ENCODE assay signal across 8 cellular contexts in the genomic region with DNA sequence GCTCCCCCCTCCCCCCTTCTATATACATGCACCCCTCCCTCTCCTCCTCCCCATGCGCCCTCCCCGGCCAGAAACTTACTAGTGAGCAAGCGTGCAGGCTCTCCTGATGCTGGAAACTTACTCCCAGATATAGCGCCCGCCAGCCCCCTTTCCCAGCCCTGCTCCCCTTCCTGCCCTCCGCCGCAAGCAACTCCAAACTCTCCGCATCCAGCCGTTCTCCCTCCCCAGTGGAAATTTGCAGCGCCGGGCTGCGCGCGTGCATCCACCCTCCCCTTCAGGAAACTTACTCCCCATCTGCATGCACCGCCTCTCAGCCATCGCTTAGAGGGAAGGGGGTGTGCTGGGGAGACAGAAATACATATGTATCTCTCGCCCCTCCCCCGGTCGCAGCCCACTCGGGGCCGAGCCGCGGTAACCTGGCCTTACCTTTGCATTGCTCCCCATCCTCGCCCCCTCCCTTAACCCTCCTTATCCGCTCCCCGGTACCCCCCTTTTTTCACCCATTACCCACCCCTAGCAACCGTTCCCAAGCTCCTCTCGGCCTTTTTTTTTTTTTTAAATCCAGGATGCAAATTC.
A peak's percentile ranks its signal among the peaks of the same experiment; 100 is the strongest.
DNase-seq lines count a peak whose midpoint lies in the region; ATAC-seq and TF ChIP-seq lines count a peak whose summit lies in the region.

A gene with protein sequence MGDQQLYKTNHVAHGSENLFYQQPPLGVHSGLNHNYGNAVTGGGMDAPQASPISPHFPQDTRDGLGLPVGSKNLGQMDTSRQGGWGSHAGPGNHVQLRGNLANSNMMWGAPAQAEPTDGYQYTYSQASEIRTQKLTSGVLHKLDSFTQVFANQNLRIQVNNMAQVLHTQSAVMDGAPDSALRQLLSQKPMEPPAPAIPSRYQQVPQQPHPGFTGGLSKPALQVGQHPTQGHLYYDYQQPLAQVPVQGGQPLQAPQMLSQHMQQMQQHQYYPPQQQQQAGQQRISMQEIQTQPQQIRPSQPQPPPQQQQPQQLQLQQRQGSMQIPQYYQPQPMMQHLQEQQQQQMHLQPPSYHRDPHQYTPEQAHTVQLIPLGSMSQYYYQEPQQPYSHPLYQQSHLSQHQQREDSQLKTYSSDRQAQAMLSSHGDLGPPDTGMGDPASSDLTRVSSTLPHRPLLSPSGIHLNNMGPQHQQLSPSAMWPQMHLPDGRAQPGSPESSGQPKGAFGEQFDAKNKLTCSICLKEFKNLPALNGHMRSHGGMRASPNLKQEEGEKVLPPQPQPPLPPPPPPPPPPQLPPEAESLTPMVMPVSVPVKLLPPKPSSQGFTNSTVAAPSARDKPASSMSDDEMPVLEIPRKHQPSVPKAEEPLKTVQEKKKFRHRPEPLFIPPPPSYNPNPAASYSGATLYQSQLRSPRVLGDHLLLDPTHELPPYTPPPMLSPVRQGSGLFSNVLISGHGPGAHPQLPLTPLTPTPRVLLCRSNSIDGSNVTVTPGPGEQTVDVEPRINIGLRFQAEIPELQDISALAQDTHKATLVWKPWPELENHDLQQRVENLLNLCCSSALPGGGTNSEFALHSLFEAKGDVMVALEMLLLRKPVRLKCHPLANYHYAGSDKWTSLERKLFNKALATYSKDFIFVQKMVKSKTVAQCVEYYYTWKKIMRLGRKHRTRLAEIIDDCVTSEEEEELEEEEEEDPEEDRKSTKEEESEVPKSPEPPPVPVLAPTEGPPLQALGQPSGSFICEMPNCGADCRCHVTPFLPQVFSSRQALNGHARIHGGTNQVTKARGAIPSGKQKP (N-terminal part only) (minus strand): TSS at position 332 of the 576 bp plus-strand sequence. CDS start 182,336 bp downstream, outside the sequence.

- peaks cover 40% of the 10 kb centered on the region for H3K4me1 ChIP-seq in HUES48 (ENCODE audit: control insufficient read depth, insufficient read depth, low read length)
- H3K4me1 ChIP-seq in mucosa of rectum (ENCODE audit: control insufficient read depth in 2 of 2, insufficient read depth in 2 of 2, low read length in 2 of 2) = peaks cover 15 to 23% of the 10 kb centered on the region in 2 donors
- peaks cover 2 to 47% (median 41%) of the 10 kb centered on the region in 5 donors for H3K4me1 ChIP-seq in subcutaneous abdominal adipose tissue (ENCODE audit: control insufficient read depth in 5 of 5, insufficient read depth in 5 of 5, low read length in 5 of 5)

- H3K4me3 ChIP-seq in HUES48 (ENCODE audit: low read depth, low read length) = peak within 1 kb of the TSS; percentile 96
- H3K4me3 ChIP-seq in mucosa of rectum (ENCODE audit: low read length in 2 of 2) = peak within 1 kb of the TSS; percentile 72 to 86
- H3K4me3 ChIP-seq in subcutaneous abdominal adipose tissue (ENCODE audit: low read depth in 1 of 5, low read length in 5 of 5) = peak within 1 kb of the TSS; percentile 80 to 90 (median 87)

- H3K9ac ChIP-seq in HUES48 (ENCODE audit: low read depth, low read length) (peak within 1 kb of the TSS; percentile 89), mucosa of rectum (ENCODE audit: low read depth in 1 of 2, low read length in 2 of 2) (peak within 1 kb of the TSS; percentile 70 to 75), subcutaneous abdominal adipose tissue (ENCODE audit: low read length in 5 of 5) (peak within 1 kb of the TSS in 3 of 5 donors; percentile 14 to 41 (median 39))

- ATAC-seq in HG03571 (IDR thresholded peaks at IDR 0.05; ENCODE audit: unreplicated experiment) = no peak

- DNase-seq in GM03348 (ENCODE audit: low spot score) (peak; percentile 76), NOMO-1 (lab: John Stamatoyannopoulos, UW; ENCODE audit: unreplicated experiment in 2 of 2) (peak; percentile 86 to 92), activated T-cell treated with anti-CD3 and anti-CD28 coated beads for 24 hours (ENCODE audit: low read depth) (peak; percentile 35), erythroblast (lab: John Stamatoyannopoulos, UW) (peak; percentile 61 to 68)

- H3K9me3 ChIP-seq in HUES48 (ENCODE audit: control insufficient read depth, insufficient read depth, low read length) = no peaks in the 10 kb centered on the region
- no peaks in the 10 kb centered on the region for H3K9me3 ChIP-seq in mucosa of rectum (ENCODE audit: control insufficient read depth in 2 of 2, low read length in 2 of 2)
- H3K9me3 ChIP-seq in subcutaneous abdominal adipose tissue (ENCODE audit: control insufficient read depth in 5 of 5, low read length in 5 of 5) = no peaks in the 10 kb centered on the region

- no peaks in the 10 kb centered on the region for H3K36me3 ChIP-seq in HUES48 (ENCODE audit: control insufficient read depth, insufficient read depth, low read length)
- no peaks in the 10 kb centered on the region for H3K36me3 ChIP-seq in mucosa of rectum (ENCODE audit: control insufficient read depth in 2 of 2, insufficient read depth in 2 of 2, low read length in 2 of 2)
- H3K36me3 ChIP-seq in subcutaneous abdominal adipose tissue (ENCODE audit: control insufficient read depth in 5 of 5, insufficient read depth in 5 of 5, low read length in 5 of 5) = no peaks in the 10 kb centered on the region

- H3K27me3 ChIP-seq in HUES48 (ENCODE audit: control insufficient read depth, insufficient read depth, low read length) (no peaks in the 10 kb centered on the region), mucosa of rectum (ENCODE audit: control insufficient read depth in 2 of 2, insufficient read depth in 2 of 2, low read length in 2 of 2) (no peaks in the 10 kb centered on the region), subcutaneous abdominal adipose tissue (ENCODE audit: control insufficient read depth in 5 of 5, insufficient read depth in 4 of 5, low read length in 5 of 5) (peaks cover 3 to 24% (median 9%) of the 10 kb centered on the region in 5 donors)

- TF ChIP-seq POLR2A in erythroblast (IDR thresholded peaks at IDR 0.05; ENCODE audit: low read length) = no peak

- H3K27ac ChIP-seq in HUES48 (ENCODE audit: low read depth, low read length) (peak within 1 kb of the TSS; percentile 97), mucosa of rectum (ENCODE audit: low read depth in 2 of 2, low read length in 2 of 2) (peak within 1 kb of the TSS; percentile 85 to 93), subcutaneous abdominal adipose tissue (ENCODE audit: low read depth, low read length) (peak within 1 kb of the TSS; percentile 16)

Comparison
In these comparisons a context has a peak if more than half of its experiments do, and no peak if none do; other contexts are left out.
1. DNase-seq: peak in every context shown above with its lines; median percentile 89 in NOMO-1; 76 in GM03348; 64 in erythroblast; 35 in activated T-cell treated with anti-CD3 and anti-CD28 coated beads for 24 hours.
2. H3K27ac ChIP-seq: peak in every context shown above with its lines; median percentile 97 in HUES48; 89 in mucosa of rectum; 16 in subcutaneous abdominal adipose tissue.
3. H3K9ac ChIP-seq: peak in every context shown above with its lines; median percentile 89 in HUES48; 72 in mucosa of rectum; 39 in subcutaneous abdominal adipose tissue.